In the genomic region with DNA sequence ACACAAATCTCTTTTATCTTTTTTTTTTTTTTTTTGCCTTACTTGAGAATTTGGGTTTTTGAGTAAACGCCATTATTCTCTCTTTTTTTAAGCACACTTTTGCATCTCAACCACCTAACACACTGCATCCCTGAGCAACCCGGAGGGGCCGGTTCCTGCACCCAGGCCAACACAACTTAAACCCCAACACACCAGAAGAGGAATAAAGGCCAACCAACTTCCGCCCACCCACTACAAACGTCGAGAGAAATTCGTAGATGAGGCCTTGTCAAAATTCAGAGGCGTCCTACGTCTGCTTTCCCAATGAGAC, we compare ENCODE assay signal across 8 cellular contexts. TPM values are rescaled to one million over a fixed set of nuclear protein-coding genes. Genes with fewer than 3 reads are reported as not detected.
A peak's percentile ranks its signal among the peaks of the same experiment; 100 is the strongest.
DNase-seq lines count a peak whose midpoint lies in the region; ATAC-seq and TF ChIP-seq lines count a peak whose summit lies in the region.

No MANE protein-coding gene starts in this region.

- H3K4me1 Mint-ChIP-seq in activated CD4-positive, alpha-beta T cell treated with anti-CD3 and anti-CD28 coated beads, Interleukin-2, amount 10 ng/mL, durations not matched to agents 24 days and 14 days = peaks cover 31% of the 10 kb centered on the region
- peaks cover 16% of the 10 kb centered on the region for H3K4me1 Mint-ChIP-seq in T-helper 17 cell

- no peak for DNase-seq in activated CD4-positive, alpha-beta T cell treated with anti-CD3 and anti-CD28 coated beads, Interleukin-2, amount 10 ng/mL, durations not matched to agents 24 days and 14 days
- no peak for DNase-seq in activated CD4-positive, alpha-beta T cell treated with anti-CD3 and anti-CD28 coated beads, Interleukin-2, amount 50 U/mL, for 4 hours
- no peak for DNase-seq in T-helper 17 cell
- DNase-seq in heart left ventricle = no peak
- no peak for DNase-seq in inferior parietal cortex (ENCODE audit: extremely low spot score)
- no peak for DNase-seq in NCI-H748 treated with DMSO at 0.1 percent for 48 hours (lab: John Stamatoyannopoulos, UW)

- H3K27me3 ChIP-seq in heart left ventricle (no peaks in the 10 kb centered on the region), skeletal muscle tissue (ENCODE audit: control insufficient read depth in 3 of 3, insufficient read depth in 3 of 3, low read length in 3 of 3) (no peaks in the 10 kb centered on the region)

- H3K4me3 ChIP-seq in heart left ventricle (peak overlapping the region; percentile 21 to 79 (median 64)), skeletal muscle tissue (ENCODE audit: low read length in 3 of 3) (peak overlapping the region; percentile 76 to 92 (median 86))

- no peak for TF ChIP-seq CTCF in heart left ventricle (IDR thresholded peaks at IDR 0.05)

- intact Hi-C loops in activated CD4-positive, alpha-beta T cell treated with anti-CD3 and anti-CD28 coated beads, Interleukin-2, amount 10 ng/mL, durations not matched to agents 24 days and 14 days (cut with micrococcal nuclease) = loop anchor here (2.0 to 10.0 kb wide), 3 partner anchors 126 to 360 kb away; a partner anchor contains a TSS
- intact Hi-C loops in heart left ventricle (cut with DNase I) = loop anchor here in 2 of 10 donors (10.0 kb wide), 1 partner anchor 120 kb away; a partner anchor contains a TSS

- H3K36me3 ChIP-seq in heart left ventricle = peaks cover 0 to 11% (median 4%) of the 10 kb centered on the region in 9 donors
- H3K36me3 ChIP-seq in skeletal muscle tissue (ENCODE audit: control insufficient read depth in 3 of 3, insufficient read depth in 3 of 3, low read length in 3 of 3) = peaks cover 0 to 4% (median 0%) of the 10 kb centered on the region in 3 donors

- peak overlapping the region; percentile 70 to 83 (median 74) for H3K9ac ChIP-seq in skeletal muscle tissue (ENCODE audit: low read depth in 1 of 3, low read length in 3 of 3)

- peaks cover 22% of the 10 kb centered on the region for H3K36me3 Mint-ChIP-seq in activated CD4-positive, alpha-beta T cell treated with anti-CD3 and anti-CD28 coated beads, Interleukin-2, amount 10 ng/mL, durations not matched to agents 24 days and 14 days (ENCODE audit: low read depth)
- no peaks in the 10 kb centered on the region for H3K36me3 Mint-ChIP-seq in T-helper 17 cell (ENCODE audit: low read depth)

- H3K9me3 ChIP-seq in T-helper 17 cell (ENCODE audit: control insufficient read depth, low read length, poor library complexity, severe bottlenecking) (no peaks in the 10 kb centered on the region), heart left ventricle (no peaks in the 10 kb centered on the region), skeletal muscle tissue (ENCODE audit: control insufficient read depth in 3 of 3, low read length in 3 of 3) (no peaks in the 10 kb centered on the region)

- H3K4me1 ChIP-seq in heart left ventricle = peaks cover 0 to 14% (median 5%) of the 10 kb centered on the region in 12 donors
- peaks cover 6 to 9% (median 7%) of the 10 kb centered on the region in 3 donors for H3K4me1 ChIP-seq in skeletal muscle tissue (ENCODE audit: control insufficient read depth in 3 of 3, insufficient read depth in 3 of 3, low read length in 3 of 3)

- TF ChIP-seq POLR2A in heart left ventricle (IDR thresholded peaks at IDR 0.05) = no peak

- H3K27me3 Mint-ChIP-seq in activated CD4-positive, alpha-beta T cell treated with anti-CD3 and anti-CD28 coated beads, Interleukin-2, amount 10 ng/mL, durations not matched to agents 24 days and 14 days = no peaks in the 10 kb centered on the region
- H3K27me3 Mint-ChIP-seq in T-helper 17 cell = no peaks in the 10 kb centered on the region

- H3K27ac Mint-ChIP-seq in activated CD4-positive, alpha-beta T cell treated with anti-CD3 and anti-CD28 coated beads, Interleukin-2, amount 10 ng/mL, durations not matched to agents 24 days and 14 days = peak overlapping the region; percentile 98
- H3K27ac Mint-ChIP-seq in T-helper 17 cell = peak overlapping the region; percentile 100

- H3K27ac ChIP-seq in heart left ventricle (peak overlapping the region in 1 of 12 donors; percentile 69), skeletal muscle tissue (ENCODE audit: low read depth, low read length) (no peak overlapping the region)

- WGBS in heart left ventricle, 4 donors = 1 to 2% (median 2%) methylated on average over 9 of the region's 9 CpGs

- no peak for ATAC-seq in T-helper 17 cell
- ATAC-seq in heart left ventricle = peak in 2 of 4 donors; percentile 28 to 29
- no peak for ATAC-seq in GM19397 (IDR thresholded peaks at IDR 0.05; ENCODE audit: unreplicated experiment)

- peak overlapping the region; percentile 85 for H3K4me3 Mint-ChIP-seq in activated CD4-positive, alpha-beta T cell treated with anti-CD3 and anti-CD28 coated beads, Interleukin-2, amount 10 ng/mL, durations not matched to agents 24 days and 14 days
- H3K4me3 Mint-ChIP-seq in T-helper 17 cell = peak overlapping the region; percentile 96

- H3K9me3 Mint-ChIP-seq in activated CD4-positive, alpha-beta T cell treated with anti-CD3 and anti-CD28 coated beads, Interleukin-2, amount 10 ng/mL, durations not matched to agents 24 days and 14 days = no peaks in the 10 kb centered on the region

RNA-seq across cellular contexts. Expression of a gene that starts 0.4 kb away (rescaled TPM):
- 38.6 and 39.2 TPM in 2 replicates for total RNA-seq in activated CD4-positive, alpha-beta T cell treated with anti-CD3 and anti-CD28 coated beads, Interleukin-2, amount 10 ng/mL, durations not matched to agents 24 days and 14 days
- under 1 TPM in 1 of 2 donors, not detected in 1; 0.73 TPM for total RNA-seq in T-helper 17 cell
- total RNA-seq in heart left ventricle = 1 to 10 TPM in 2 of 9 donors, under 1 TPM in 5, not detected in 2; 0.25 to 6.3 (median 0.66) TPM
- polyA plus RNA-seq in heart left ventricle = under 1 TPM in 1 of 2 donors, not detected in 1; 0.18 TPM
- 7.8 TPM for total RNA-seq in skeletal muscle tissue
